8 cellular contexts compared by ENCODE assay signal in the genomic region with DNA sequence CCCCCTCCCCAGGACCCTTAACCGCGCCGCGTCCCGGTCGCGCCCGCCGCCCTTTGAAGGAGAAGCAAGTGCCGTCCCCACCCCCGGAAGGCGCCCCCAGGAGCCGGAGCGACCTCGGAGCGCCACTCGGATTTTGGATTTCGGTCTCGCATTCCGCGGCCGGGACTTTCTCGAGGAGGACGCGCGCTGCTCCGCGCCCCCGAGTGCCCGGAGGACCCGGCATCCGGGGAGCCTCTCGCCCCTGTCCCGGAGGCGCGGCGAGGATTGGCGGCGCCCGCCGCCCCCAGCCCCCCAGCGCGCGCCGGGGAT. TPM values are rescaled to one million over a fixed set of nuclear protein-coding genes. Genes with fewer than 3 reads are reported as not detected.
DNase-seq lines count a peak whose midpoint lies in the region; ATAC-seq, FAIRE-seq and TF ChIP-seq lines count a peak whose summit lies in the region.

No MANE protein-coding gene starts in this region.

- peak overlapping the region; percentile 43 for H3K4me2 ChIP-seq in mammary epithelial cell (ENCODE audit: insufficient read depth, low read depth, low read length)

- no CpG with 5 or more reads among the region's 45 CpGs for whole genome bisulfite sequencing in mammary epithelial cell (ENCODE audit: low coverage, missing lambda C conversion rate)

- H2AFZ ChIP-seq in mammary epithelial cell (ENCODE audit: low read depth, low read length): no peak overlapping the region

- intact Hi-C loops in mammary epithelial cell (cut with micrococcal nuclease): loop anchor here (1.0 kb wide), 1 partner anchor 16 kb away; no protein-coding TSS in a partner anchor

- H3K4me3 ChIP-seq in HL-60 (replicated peaks; ENCODE audit: insufficient read depth, low read length) (peak overlapping the region; percentile 89), mammary epithelial cell (replicated peaks in 1 of 3; ENCODE audit: insufficient read depth in 1 of 3, low read depth in 2 of 3, low read length in 3 of 3) (peak overlapping the region; percentile 65 to 72 (median 71)), mononuclear cell (ENCODE audit: low read length) (peak overlapping the region; percentile 91)

- dilution Hi-C loops in mammary epithelial cell (cut with HindIII; ENCODE audit: low sequenced_read_pairs): no loop called here

- DNase-seq in HL-60 (ENCODE audit: low read depth in 1 of 2, low spot score in 1 of 2): no peak
- no peak for DNase-seq in mammary epithelial cell
- no peak for DNase-seq in urothelium cell line (ENCODE audit: low spot score)
- no peak for DNase-seq in activated CD8-positive, alpha-beta memory T cell treated with anti-CD3 and anti-CD28 coated beads, Interleukin-2, amount 50 U/mL, for 4 hours
- DNase-seq in NCI-H187 treated with DMSO at 0.1 percent for 48 hours (lab: John Stamatoyannopoulos, UW): no peak

- peaks cover 12% of the 10 kb centered on the region for H3K36me3 ChIP-seq in mammary epithelial cell (ENCODE audit: insufficient read depth, low read length)

- H3K27ac ChIP-seq in 22Rv1 (peak overlapping the region; percentile 99), HL-60 (replicated peaks) (peak overlapping the region; percentile 88), mammary epithelial cell (ENCODE audit: insufficient read depth, low read depth, low read length) (peak overlapping the region; percentile 32)

- BruUV-seq in mammary epithelial cell (replicated peaks; lab: Mats Ljungman, UMichigan): no TSS peak

- no peak for FAIRE-seq in urothelium cell line (lab: Jason Lieb, UNC)

- H3K4me1 ChIP-seq in mammary epithelial cell (ENCODE audit: insufficient read depth, low read length) (peaks cover 26% of the 10 kb centered on the region), mononuclear cell (ENCODE audit: insufficient read depth, low read length) (peaks cover 35% of the 10 kb centered on the region)

- in situ Hi-C loops in mammary epithelial cell (cut with MboI; ENCODE audit: low sequenced_read_pairs in 2 of 2): no loop called here

- peak overlapping the region; percentile 52 for H3K9ac ChIP-seq in mammary epithelial cell (ENCODE audit: insufficient read depth, low read length)

- H4K20me1 ChIP-seq in mammary epithelial cell (ENCODE audit: insufficient read depth, low read length): peaks cover 2% of the 10 kb centered on the region

- no peaks in the 10 kb centered on the region for H3K9me3 ChIP-seq in mammary epithelial cell (replicated peaks; ENCODE audit: insufficient read depth, low read length)
- no peaks in the 10 kb centered on the region for H3K9me3 ChIP-seq in mononuclear cell (ENCODE audit: low read depth, low read length)

- H3K79me2 ChIP-seq in mammary epithelial cell (ENCODE audit: insufficient read depth, low read length): peaks cover 47% of the 10 kb centered on the region

- no peak for ATAC-seq in GM18861 (IDR thresholded peaks at IDR 0.05; ENCODE audit: unreplicated experiment)

- H3K27me3 ChIP-seq in HL-60 (ENCODE audit: insufficient read depth, poor library complexity, severe bottlenecking): no peaks in the 10 kb centered on the region
- no peaks in the 10 kb centered on the region for H3K27me3 ChIP-seq in mammary epithelial cell (ENCODE audit: insufficient read depth, low read length)
- no peaks in the 10 kb centered on the region for H3K27me3 ChIP-seq in mononuclear cell (ENCODE audit: insufficient read depth, low read length)

- CTCF ChIA-PET in mammary epithelial cell (lab: Charles Lee; ENCODE audit: low non-redundant PET): no interaction called here

- TF ChIP-seq CTCF in 22Rv1 (IDR thresholded peaks at IDR 0.05): no peak
- TF ChIP-seq CTCF in HL-60 (IDR thresholded peaks at IDR 0.05; ENCODE audit: insufficient read depth, low read length): no peak
- TF ChIP-seq CTCF in mammary epithelial cell (conservative IDR thresholded peaks at IDR 0.05 in 1 of 2, IDR thresholded peaks at IDR 0.05 in 1 of 2; ENCODE audit: extremely low read depth in 1 of 2, insufficient read depth in 1 of 2, low read depth in 1 of 2, low read length in 2 of 2): no peak

RNA-seq across cellular contexts. Expression of a gene that starts 1.6 kb away (rescaled TPM):
- 10 to 100 TPM; 17.5 to 73.8 TPM for total RNA-seq in mammary epithelial cell
- polyA plus RNA-seq in mammary epithelial cell: 19.1 TPM
- polyA minus RNA-seq in mammary epithelial cell: 26.2 TPM
- 67.0 TPM for total RNA-seq in mononuclear cell

RNA-seq across cellular contexts. Expression of a gene that starts 8.4 kb away (rescaled TPM):
- total RNA-seq in mammary epithelial cell: 100 to 1,000 TPM in 1 of 2 donors, 10 to 100 TPM in 1; 12.3 to 198 TPM
- polyA plus RNA-seq in mammary epithelial cell: 137 TPM
- polyA minus RNA-seq in mammary epithelial cell: 24.2 TPM
- 10.4 TPM for total RNA-seq in mononuclear cell

RNA-seq across cellular contexts. Expression of a gene that starts 12.1 kb away (rescaled TPM):
- total RNA-seq in mammary epithelial cell (1 to 10 TPM; 5.8 to 7.3 TPM), mononuclear cell (not detected)
- polyA plus RNA-seq in mammary epithelial cell: 0.88 TPM
- polyA minus RNA-seq in mammary epithelial cell: 1.1 TPM

RNA-seq across cellular contexts. Expression of a gene that starts 19.2 kb away (rescaled TPM):
- total RNA-seq in mammary epithelial cell (100 to 1,000 TPM; 196 to 221 TPM), mononuclear cell (455 TPM)
- polyA plus RNA-seq in mammary epithelial cell: 132 TPM
- 125 TPM for polyA minus RNA-seq in mammary epithelial cell

RNA-seq across cellular contexts. Expression of a gene that starts 25.4 kb away (rescaled TPM):
- total RNA-seq in mammary epithelial cell: 10 to 100 TPM; 22.8 to 60.1 TPM
- 53.3 TPM for polyA plus RNA-seq in mammary epithelial cell
- polyA minus RNA-seq in mammary epithelial cell: 13.1 TPM
- 16.3 TPM for total RNA-seq in mononuclear cell

Comparison
In these comparisons a context has a peak if more than half of its experiments do, and no peak if none do; other contexts are left out.
1. H3K27ac ChIP-seq: peak in every context shown above with its lines; median percentile 99 in 22Rv1; 88 in HL-60; 32 in mammary epithelial cell.